In the genomic region with DNA sequence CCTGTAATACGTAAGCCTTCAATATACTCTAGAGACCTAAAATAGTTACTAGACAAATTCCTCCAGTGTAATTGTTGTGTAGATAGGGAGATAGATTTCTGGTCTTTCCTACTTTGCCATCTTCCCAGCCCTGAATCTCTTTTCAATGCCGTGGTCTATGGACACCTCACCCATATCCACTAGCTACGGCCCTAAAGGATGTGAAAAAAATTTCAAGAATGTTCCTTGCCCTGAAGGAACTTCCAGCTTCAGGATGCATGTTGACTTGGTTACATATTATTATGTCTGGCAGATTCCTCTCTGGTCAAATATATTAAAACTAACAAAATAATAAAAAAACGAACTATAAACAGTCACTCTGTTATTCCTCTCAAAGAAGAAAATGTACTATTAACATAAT, we compare ENCODE assay signal across 23 cellular contexts. TPM values are rescaled to one million over a fixed set of nuclear protein-coding genes. Genes with fewer than 3 reads are reported as not detected.
DNase-seq lines count a peak whose midpoint lies in the region; ATAC-seq, FAIRE-seq and TF ChIP-seq lines count a peak whose summit lies in the region.
"Had no signal": no experiment of that assay in that cellular context is flagged by ENCODE, and none has a peak within 500 bp of the region (broad histone marks: within the 10 kb centered on the region; RNA-seq: fewer than 3 reads in every experiment).

No MANE protein-coding gene starts in this region.

- H3K36me3 ChIP-seq in PC-3 (ENCODE audit: low read depth, low read length), result no peaks in the 10 kb centered on the region
- no peaks in the 10 kb centered on the region for H3K36me3 ChIP-seq in endothelial cell of umbilical vein (ENCODE audit: control insufficient read depth in 2 of 2, extremely low read depth in 1 of 2, insufficient read depth in 2 of 2, low read length in 2 of 2)
- no peaks in the 10 kb centered on the region for H3K36me3 ChIP-seq in right lobe of liver
- H3K36me3 ChIP-seq: upper lobe of left lung had no signal

- no peaks in the 10 kb centered on the region for H4K20me1 ChIP-seq in PC-3 (ENCODE audit: low read length)
- no peaks in the 10 kb centered on the region for H4K20me1 ChIP-seq in endothelial cell of umbilical vein (replicated peaks; ENCODE audit: control insufficient read depth, extremely low read depth, insufficient read depth, low read length)

- H3K9ac ChIP-seq in PC-3 (ENCODE audit: low read length), result no peak overlapping the region
- no peak overlapping the region for H3K9ac ChIP-seq in endothelial cell of umbilical vein (replicated peaks; ENCODE audit: extremely low read depth, insufficient read depth, low read length)

- WGBS in right lobe of liver (ENCODE audit: insufficient coverage, low coverage, low lambda C conversion rate, missing lambda C conversion rate), result 48% methylated on average over 4 of the region's 4 CpGs

- no peak for TF ChIP-seq CTCF in PC-3 (conservative IDR thresholded peaks at IDR 0.05; ENCODE audit: low read depth, low read length)
- TF ChIP-seq CTCF in endothelial cell of umbilical vein (IDR thresholded peaks at IDR 0.05; ENCODE audit: extremely low read depth in 1 of 2, insufficient read depth in 1 of 2, low read depth in 1 of 2, low read length in 2 of 2), result no peak
- no peak for TF ChIP-seq CTCF in osteocyte (IDR thresholded peaks at IDR 0.05)
- no peak for TF ChIP-seq CTCF in right lobe of liver (IDR thresholded peaks at IDR 0.05)

- dilution Hi-C loops in endothelial cell of umbilical vein (cut with MboI; ENCODE audit: extremely low pct_ligation_motif_present, low sequenced_read_pairs), result no loop called here

- H3K4me3 ChIP-seq in PC-3 (ENCODE audit: low read length), result no peak overlapping the region
- no peak overlapping the region for H3K4me3 ChIP-seq in endothelial cell of umbilical vein (replicated peaks in 1 of 3; ENCODE audit: insufficient read depth in 1 of 3, low read depth in 1 of 3, low read length in 3 of 3)
- no peak overlapping the region for H3K4me3 ChIP-seq in right lobe of liver
- H3K4me3 ChIP-seq: psoas muscle, upper lobe of left lung had no signal

- POLR2A ChIA-PET in PC-3 (lab: Charles Lee; ENCODE audit: unreplicated experiment) (no interaction called here), endothelial cell of umbilical vein (lab: Charles Lee) (no interaction called here)

- peak; percentile 35; the same call in 1 of the 2 replicates for ATAC-seq in PC-3
- ATAC-seq in right lobe of liver, result no peak
- ATAC-seq in GM21737 (IDR thresholded peaks at IDR 0.05; ENCODE audit: unreplicated experiment), result no peak
- ATAC-seq: activated naive CD8-positive, alpha-beta T cell treated with anti-CD3 and anti-CD28 coated beads, Interleukin-2, amount 50 U/mL, for 24 hours; esophagus mucosa; psoas muscle had no signal

- intact Hi-C loops in PC-3 (cut with micrococcal nuclease) (loop anchor here (2.0 kb wide), 1 partner anchor 48 kb away; no protein-coding TSS in a partner anchor), endothelial cell of umbilical vein (cut with micrococcal nuclease) (no loop called here), right lobe of liver (cut with DNase I) (no loop called here)
- intact Hi-C loops in activated T-helper 2 cell treated with anti-CD3 and anti-CD28 coated beads, Interferon-gamma antibody, Interleukin-2, Interleukin-4, amounts not matched to agents 10 μg/mL and 5 μg/mL and 100 μg/mL, durations not matched to agents 14 hours and 24 hours and 36 hours (cut with micrococcal nuclease), result no loop called here

- no peaks in the 10 kb centered on the region for H3K4me1 ChIP-seq in PC-3 (ENCODE audit: insufficient read depth, low read length)
- no peaks in the 10 kb centered on the region for H3K4me1 ChIP-seq in endothelial cell of umbilical vein (ENCODE audit: control insufficient read depth, extremely low read depth, insufficient read depth, low read length)
- no peaks in the 10 kb centered on the region for H3K4me1 ChIP-seq in right lobe of liver
- H3K4me1 ChIP-seq: psoas muscle, upper lobe of left lung had no signal

- H3K9me2 ChIP-seq in PC-3 (replicated peaks; ENCODE audit: low read length), result no peaks in the 10 kb centered on the region

- H3K27ac ChIP-seq in PC-3 (ENCODE audit: low read length) (no peak overlapping the region), endothelial cell of umbilical vein (ENCODE audit: insufficient read depth, low read depth, low read length) (no peak overlapping the region), right lobe of liver (no peak overlapping the region)
- H3K27ac ChIP-seq: psoas muscle, upper lobe of left lung had no signal

- FAIRE-seq in endothelial cell of umbilical vein (lab: Jason Lieb, UNC), result no peak

- H3K9me3 ChIP-seq in PC-3 (ENCODE audit: low read length) (no peaks in the 10 kb centered on the region), endothelial cell of umbilical vein (replicated peaks; ENCODE audit: control insufficient read depth, insufficient read depth, low read length) (no peaks in the 10 kb centered on the region), right lobe of liver (no peaks in the 10 kb centered on the region)
- H3K9me3 ChIP-seq: psoas muscle, upper lobe of left lung had no signal

- peak overlapping the region; percentile 11 for H3K4me3 Mint-ChIP-seq in osteocyte (ENCODE audit: unreplicated experiment)
- no peak overlapping the region for H3K4me3 Mint-ChIP-seq in activated T-helper 2 cell treated with anti-CD3 and anti-CD28 coated beads, Interferon-gamma antibody, Interleukin-2, Interleukin-4, amounts not matched to agents 10 μg/mL and 5 μg/mL and 100 μg/mL, durations not matched to agents 14 hours and 24 hours and 36 hours (ENCODE audit: low read depth)
- H3K4me3 Mint-ChIP-seq: activated naive CD8-positive, alpha-beta T cell treated with anti-CD3 and anti-CD28 coated beads, Interleukin-2, amount 50 U/mL, for 24 hours; T-helper 1 cell treated with Interleukin-12 subunit alpha and Interleukin-12 subunit beta and Interleukin-4 antibody, amounts not matched to agents 30 μg/mL and 1 μg/mL, for 36 hours had no signal

- H3K36me3 Mint-ChIP-seq in osteocyte (ENCODE audit: unreplicated experiment), result peaks cover 4% of the 10 kb centered on the region
- H3K36me3 Mint-ChIP-seq in activated T-helper 2 cell treated with anti-CD3 and anti-CD28 coated beads, Interferon-gamma antibody, Interleukin-2, Interleukin-4, amounts not matched to agents 10 μg/mL and 5 μg/mL and 100 μg/mL, durations not matched to agents 14 hours and 24 hours and 36 hours (ENCODE audit: low read depth), result peaks cover 25% of the 10 kb centered on the region

- H2AFZ ChIP-seq in PC-3 (ENCODE audit: low read length) (no peak overlapping the region), endothelial cell of umbilical vein (ENCODE audit: low read depth, low read length) (peak overlapping the region; percentile 36)

- peaks cover 32% of the 10 kb centered on the region for H3K4me1 Mint-ChIP-seq in osteocyte (ENCODE audit: unreplicated experiment)
- peaks cover 22% of the 10 kb centered on the region for H3K4me1 Mint-ChIP-seq in activated T-helper 2 cell treated with anti-CD3 and anti-CD28 coated beads, Interferon-gamma antibody, Interleukin-2, Interleukin-4, amounts not matched to agents 10 μg/mL and 5 μg/mL and 100 μg/mL, durations not matched to agents 14 hours and 24 hours and 36 hours (ENCODE audit: low read depth)

- H3K9me3 Mint-ChIP-seq in osteocyte (ENCODE audit: unreplicated experiment), result peaks cover 21% of the 10 kb centered on the region
- peaks cover 41% of the 10 kb centered on the region for H3K9me3 Mint-ChIP-seq in activated T-helper 2 cell treated with anti-CD3 and anti-CD28 coated beads, Interferon-gamma antibody, Interleukin-2, Interleukin-4, amounts not matched to agents 10 μg/mL and 5 μg/mL and 100 μg/mL, durations not matched to agents 14 hours and 24 hours and 36 hours

- H3K27ac Mint-ChIP-seq in osteocyte (ENCODE audit: unreplicated experiment), result peak overlapping the region; percentile 92
- no peak overlapping the region for H3K27ac Mint-ChIP-seq in activated T-helper 2 cell treated with anti-CD3 and anti-CD28 coated beads, Interferon-gamma antibody, Interleukin-2, Interleukin-4, amounts not matched to agents 10 μg/mL and 5 μg/mL and 100 μg/mL, durations not matched to agents 14 hours and 24 hours and 36 hours
- H3K27ac Mint-ChIP-seq: activated naive CD8-positive, alpha-beta T cell treated with anti-CD3 and anti-CD28 coated beads, Interleukin-2, amount 50 U/mL, for 24 hours; T-helper 1 cell treated with Interleukin-12 subunit alpha and Interleukin-12 subunit beta and Interleukin-4 antibody, amounts not matched to agents 30 μg/mL and 1 μg/mL, for 36 hours had no signal

- H3K4me2 ChIP-seq in PC-3 (ENCODE audit: low read length) (no peak overlapping the region), endothelial cell of umbilical vein (ENCODE audit: insufficient read depth, low read length) (no peak overlapping the region)

- DNase-seq in EH (ENCODE audit: low read depth), result peak; percentile 86
- peak; percentile 8 for DNase-seq in PC-3
- DNase-seq in endothelial cell of umbilical vein (ENCODE audit: low read depth, low spot score), result peak; percentile 31
- no peak for DNase-seq in osteocyte (ENCODE audit: extremely low spot score, unreplicated experiment)
- no peak for DNase-seq in OCI-M2 (lab: John Stamatoyannopoulos, UW; ENCODE audit: unreplicated experiment)
- DNase-seq in activated T-helper 2 cell treated with anti-CD3 and anti-CD28 coated beads, Interferon-gamma antibody, Interleukin-2, Interleukin-4, amounts not matched to agents 10 μg/mL and 5 μg/mL and 100 μg/mL, durations not matched to agents 14 hours and 24 hours and 36 hours (ENCODE audit: low spot score), result no peak
- no peak for DNase-seq in right lobe of liver
- DNase-seq: activated CD4-positive, alpha-beta T cell treated with anti-CD3 and anti-CD28 coated beads for 48 hours; activated effector memory CD4-positive, alpha-beta T cell treated with Interleukin-2 at 50 U/mL for 16 hours; activated naive CD8-positive, alpha-beta T cell treated with anti-CD3 and anti-CD28 coated beads, Interleukin-2, amount 50 U/mL, for 24 hours; central memory CD4-positive, alpha-beta T cell; DND-41; effector CD4-positive, alpha-beta T cell; MM.1S; NCI-H1694; NCI-H774; OCI-M1; psoas muscle; SIG-M5; upper lobe of left lung had no signal

- TF ChIP-seq POLR2A in endothelial cell of umbilical vein (IDR thresholded peaks at IDR 0.05; ENCODE audit: low read depth, low read length) (no peak), right lobe of liver (IDR thresholded peaks at IDR 0.05) (no peak)

- no TSS peak for BruUV-seq in PC-3 (replicated peaks; lab: Mats Ljungman, UMichigan)
- no TSS peak for BruUV-seq in endothelial cell of umbilical vein (replicated peaks; lab: Mats Ljungman, UMichigan)

- no peaks in the 10 kb centered on the region for H3K27me3 ChIP-seq in PC-3 (ENCODE audit: low read length)
- H3K27me3 ChIP-seq in endothelial cell of umbilical vein (ENCODE audit: control insufficient read depth in 2 of 2, insufficient read depth in 2 of 2, low read length in 2 of 2), result no peaks in the 10 kb centered on the region
- H3K27me3 ChIP-seq in right lobe of liver, result no peaks in the 10 kb centered on the region
- H3K27me3 ChIP-seq: upper lobe of left lung had no signal

- no peaks in the 10 kb centered on the region for H3K9me1 ChIP-seq in endothelial cell of umbilical vein (replicated peaks; ENCODE audit: control insufficient read depth, extremely low read depth, insufficient read depth, low read length)

- H3K79me2 ChIP-seq in PC-3 (ENCODE audit: low read length) (no peaks in the 10 kb centered on the region), endothelial cell of umbilical vein (ENCODE audit: control insufficient read depth, insufficient read depth, low read length) (no peaks in the 10 kb centered on the region)

- H3K27me3 Mint-ChIP-seq in osteocyte (ENCODE audit: unreplicated experiment), result no peaks in the 10 kb centered on the region
- H3K27me3 Mint-ChIP-seq in activated T-helper 2 cell treated with anti-CD3 and anti-CD28 coated beads, Interferon-gamma antibody, Interleukin-2, Interleukin-4, amounts not matched to agents 10 μg/mL and 5 μg/mL and 100 μg/mL, durations not matched to agents 14 hours and 24 hours and 36 hours (ENCODE audit: low read depth), result peaks cover 2% of the 10 kb centered on the region
- H3K27me3 Mint-ChIP-seq: activated naive CD8-positive, alpha-beta T cell treated with anti-CD3 and anti-CD28 coated beads, Interleukin-2, amount 50 U/mL, for 24 hours had no signal

- no peaks in the 10 kb centered on the region for H3F3A ChIP-seq in PC-3 (ENCODE audit: low read length, unreplicated experiment)

- CTCF ChIA-PET in PC-3 (lab: Charles Lee) (no interaction called here), endothelial cell of umbilical vein (lab: Charles Lee) (no interaction called here)

RNA-seq across cellular contexts. Expression of gene TSPAN5, which starts 52.4 kb away (rescaled TPM):
- total RNA-seq in PC-3 (2014; rRNA removed) (41.8 and 50.3 TPM in 2 replicates), endothelial cell of umbilical vein (37.6 and 45.1 TPM in 2 replicates), osteocyte (64.2 and 66.0 TPM in 2 replicates), right lobe of liver (1 to 10 TPM in 1 of 6 experiments, under 1 TPM in 5; 0.12 to 1.2 (median 0.50) TPM)
- polyA plus RNA-seq in endothelial cell of umbilical vein, result 46.4 and 50.2 TPM in 2 replicates
- polyA plus RNA-seq in endothelial cell of umbilical vein (2011; cell fraction: cytosol; rRNA removed), result 42.9 and 44.5 TPM in 2 replicates
- 47.0 and 49.7 TPM in 2 replicates for polyA plus RNA-seq in endothelial cell of umbilical vein (2011; cell fraction: nucleus; rRNA removed)
- polyA plus RNA-seq in endothelial cell of umbilical vein (2012), result 35.5 and 51.3 TPM in 2 replicates
- polyA minus RNA-seq in endothelial cell of umbilical vein, result 63.5 and 64.3 TPM in 2 replicates
- not detected for polyA minus RNA-seq in endothelial cell of umbilical vein (2011; cell fraction: cytosol; rRNA and poly(A)+ RNA removed)
- polyA minus RNA-seq in endothelial cell of umbilical vein (2011; cell fraction: nucleus; rRNA and poly(A)+ RNA removed), result 41.3 and 46.2 TPM in 2 replicates
- 21.1 and 24.4 TPM in 2 replicates for total RNA-seq in activated T-helper 2 cell treated with anti-CD3 and anti-CD28 coated beads, Interferon-gamma antibody, Interleukin-2, Interleukin-4, amounts not matched to agents 10 μg/mL and 5 μg/mL and 100 μg/mL, durations not matched to agents 14 hours and 24 hours and 36 hours

Comparison
In these comparisons a context has a peak if more than half of its experiments do, and no peak if none do; other contexts are left out.
1. DNase-seq: peak in EH (single experiment), PC-3 (single experiment) and endothelial cell of umbilical vein (single experiment); none in osteocyte (single experiment), OCI-M2 (single experiment), activated T-helper 2 cell treated with anti-CD3 and anti-CD28 coated beads, Interferon-gamma antibody, Interleukin-2, Interleukin-4, amounts not matched to agents 10 μg/mL and 5 μg/mL and 100 μg/mL, durations not matched to agents 14 hours and 24 hours and 36 hours (single experiment) and right lobe of liver (0 of 3).